Comparison of ENCODE assay signal across 1 cellular context in genomic region chr19:45187421-45188100, GRCh38.
TF ChIP-seq lines count a peak whose summit lies in the region.

No MANE protein-coding gene starts in this region.

TF ChIP-seq in H1, 55 proteins besides CTCF, POLR2A, EP300 and RAD21:
- TF ChIP-seq TCF12 (IDR thresholded peaks at IDR 0.05; ENCODE audit: low read depth, low read length) (0 out of 2 replicates have a peak, but pooled peaks have one; percentile 70), CREB1 (IDR thresholded peaks at IDR 0.05) (0 out of 2 replicates have a peak, but pooled peaks have one; percentile 8), MAX (IDR thresholded peaks at IDR 0.05) (0 out of 2 replicates have a peak, but pooled peaks have one; percentile 24), CHD2 (IDR thresholded peaks at IDR 0.05; ENCODE audit: low read length) (no peak), TEAD4 (IDR thresholded peaks at IDR 0.05; ENCODE audit: low read depth, low read length) (peak; percentile 61)
